In the genomic region with DNA sequence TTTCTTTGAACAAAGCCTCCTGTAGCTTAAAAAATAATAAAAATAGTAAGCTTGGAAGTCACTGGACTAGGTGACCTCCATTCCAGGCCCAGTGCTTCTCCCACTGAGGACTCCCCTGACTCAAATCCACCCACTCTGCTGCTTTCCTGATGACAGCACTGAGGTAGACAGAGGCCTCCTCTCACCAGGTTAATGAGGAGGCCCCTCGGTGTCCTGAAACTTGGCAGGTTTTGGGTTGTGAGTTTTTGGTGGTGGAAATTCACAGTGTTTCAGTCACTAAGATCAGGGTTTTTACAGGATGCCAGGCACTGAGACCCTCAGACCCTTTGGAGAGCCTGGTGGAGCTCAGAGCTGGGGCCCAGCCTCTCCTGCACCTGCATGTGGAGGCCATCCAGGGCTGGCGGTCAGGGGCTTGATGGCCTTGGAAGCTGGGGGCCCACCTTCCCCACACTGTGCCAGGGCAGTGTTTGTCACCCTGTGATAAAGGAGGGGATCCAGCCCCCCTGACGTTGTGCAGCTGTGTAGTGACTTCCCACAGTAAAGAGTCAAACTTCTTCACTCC, we compare ENCODE assay signal across 11 cellular contexts. TPM values are rescaled to one million over a fixed set of nuclear protein-coding genes. Genes with fewer than 3 reads are reported as not detected.
DNase-seq lines count a peak whose midpoint lies in the region; ATAC-seq lines count a peak whose summit lies in the region.
"Had no signal": no experiment of that assay in that cellular context is flagged by ENCODE, and none has a peak within 500 bp of the region (broad histone marks: within the 10 kb centered on the region; RNA-seq: fewer than 3 reads in every experiment).

No MANE protein-coding gene starts in this region.

- peaks cover 0 to 59% (median 4%) of the 10 kb centered on the region in 3 experiments for H3K36me3 ChIP-seq in naive thymus-derived CD4-positive, alpha-beta T cell (ENCODE audit: control insufficient read depth in 2 of 3, insufficient read depth in 3 of 3, low read length in 3 of 3)

- intact Hi-C loops in naive thymus-derived CD4-positive, alpha-beta T cell (cut with micrococcal nuclease), result loop anchor here (1.0 to 2.0 kb wide), 2 partner anchors 8 to 14 kb away; no protein-coding TSS in a partner anchor

- peaks cover 4% of the 10 kb centered on the region for H3K9me3 Mint-ChIP-seq in activated naive CD8-positive, alpha-beta T cell treated with anti-CD3 and anti-CD28 coated beads, Interleukin-2, amount 10 ng/mL, durations not matched to agents 7 days and 5 days
- H3K9me3 Mint-ChIP-seq in naive thymus-derived CD4-positive, alpha-beta T cell, result peaks cover 0 to 9% (median 5%) of the 10 kb centered on the region in 11 donors

- no peaks in the 10 kb centered on the region for H3K27me3 Mint-ChIP-seq in activated naive CD8-positive, alpha-beta T cell treated with anti-CD3 and anti-CD28 coated beads, Interleukin-2, amount 10 ng/mL, durations not matched to agents 7 days and 5 days
- no peaks in the 10 kb centered on the region for H3K27me3 Mint-ChIP-seq in naive thymus-derived CD4-positive, alpha-beta T cell

- POLR2A ChIA-PET in activated naive CD8-positive, alpha-beta T cell treated with anti-CD3 and anti-CD28 coated beads, Interleukin-2, amount 10 ng/mL, durations not matched to agents 7 days and 5 days (lab: Charles Lee), result interaction anchor here (0.8 to 14.2 kb wide), 7 partner anchors 10 to 267 kb away, joined by 3 to 150 read pairs (median 5); no protein-coding TSS in a partner anchor
- POLR2A ChIA-PET in naive thymus-derived CD4-positive, alpha-beta T cell (lab: Charles Lee), result interaction anchor here (17.0 to 32.8 kb wide), 3 partner anchors 14 to 28 kb away, joined by 318 to 608 read pairs (median 582); a partner anchor contains a TSS

- peaks cover 49% of the 10 kb centered on the region for H3K36me3 Mint-ChIP-seq in activated naive CD8-positive, alpha-beta T cell treated with anti-CD3 and anti-CD28 coated beads, Interleukin-2, amount 10 ng/mL, durations not matched to agents 7 days and 5 days
- peaks cover 9 to 61% (median 35%) of the 10 kb centered on the region in 5 donors for H3K36me3 Mint-ChIP-seq in naive thymus-derived CD4-positive, alpha-beta T cell

- H3K27me3 ChIP-seq in naive thymus-derived CD4-positive, alpha-beta T cell (ENCODE audit: control insufficient read depth in 2 of 2, insufficient read depth in 2 of 2, low read length in 2 of 2), result no peaks in the 10 kb centered on the region

- peak overlapping the region; percentile 90 for H3K27ac Mint-ChIP-seq in activated naive CD8-positive, alpha-beta T cell treated with anti-CD3 and anti-CD28 coated beads, Interleukin-2, amount 10 ng/mL, durations not matched to agents 7 days and 5 days
- peak overlapping the region; percentile 84 to 99 (median 92) for H3K27ac Mint-ChIP-seq in naive thymus-derived CD4-positive, alpha-beta T cell

- H3K4me3 ChIP-seq in naive thymus-derived CD4-positive, alpha-beta T cell (ENCODE audit: low read length), result peak overlapping the region; percentile 46

- H3K9me3 ChIP-seq in naive thymus-derived CD4-positive, alpha-beta T cell (ENCODE audit: control insufficient read depth in 2 of 3, low read length in 3 of 3), result no peaks in the 10 kb centered on the region

- peaks cover 75 to 79% of the 10 kb centered on the region in 2 donors for H3K4me1 ChIP-seq in naive thymus-derived CD4-positive, alpha-beta T cell (ENCODE audit: control insufficient read depth in 2 of 2, insufficient read depth in 2 of 2, low read length in 2 of 2)

- H3K4me3 Mint-ChIP-seq in activated naive CD8-positive, alpha-beta T cell treated with anti-CD3 and anti-CD28 coated beads, Interleukin-2, amount 10 ng/mL, durations not matched to agents 7 days and 5 days, result peak overlapping the region; percentile 74
- peak overlapping the region; percentile 66 to 98 (median 82) for H3K4me3 Mint-ChIP-seq in naive thymus-derived CD4-positive, alpha-beta T cell

- peak; percentile 45 for DNase-seq in stimulated activated CD4-positive, alpha-beta T cell treated with anti-CD3 and anti-CD28 coated beads, Interleukin-15, amount 100 ng/mL, for 24 hours
- no peak for DNase-seq in stimulated activated CD4-positive, alpha-beta T cell treated with anti-CD3 and anti-CD28 coated beads, Interleukin-4, amount 100 ng/mL, for 24 hours
- DNase-seq in activated naive CD8-positive, alpha-beta T cell treated with anti-CD3 and anti-CD28 coated beads, Interleukin-2, amount 10 ng/mL, durations not matched to agents 7 days and 5 days, result no peak
- DNase-seq in naive thymus-derived CD4-positive, alpha-beta T cell, result no peak
- DNase-seq in kidney tubule cell (ENCODE audit: low spot score) (no peak), mucosa of gallbladder (ENCODE audit: low spot score) (no peak), HK-2 (ENCODE audit: unreplicated experiment) (no peak)
- DNase-seq: DMS 273 treated with DMSO at 0.1 percent for 48 hours, small intestine had no signal

- ATAC-seq in activated naive CD8-positive, alpha-beta T cell treated with anti-CD3 and anti-CD28 coated beads, Interleukin-2, amount 10 ng/mL, durations not matched to agents 7 days and 5 days (ENCODE audit: low read depth), result no peak
- no peak for ATAC-seq in naive thymus-derived CD4-positive, alpha-beta T cell
- no peak for ATAC-seq in GM18502 (IDR thresholded peaks at IDR 0.05; ENCODE audit: poor library complexity, unreplicated experiment)
- ATAC-seq: left lobe of liver had no signal

- H3K27ac ChIP-seq in naive thymus-derived CD4-positive, alpha-beta T cell (ENCODE audit: low read depth, low read length), result peak overlapping the region; percentile 84

- CTCF ChIA-PET in naive thymus-derived CD4-positive, alpha-beta T cell (lab: Charles Lee), result interaction anchor here (1.3 to 39.2 kb wide), 4 partner anchors 11 to 33 kb away, joined by 3 to 839 read pairs (median 12); no protein-coding TSS in a partner anchor

- peaks cover 76% of the 10 kb centered on the region for H3K4me1 Mint-ChIP-seq in activated naive CD8-positive, alpha-beta T cell treated with anti-CD3 and anti-CD28 coated beads, Interleukin-2, amount 10 ng/mL, durations not matched to agents 7 days and 5 days
- peaks cover 70 to 98% (median 88%) of the 10 kb centered on the region in 7 donors for H3K4me1 Mint-ChIP-seq in naive thymus-derived CD4-positive, alpha-beta T cell

RNA-seq across cellular contexts. Expression of a gene that starts 19.1 kb away (rescaled TPM):
- 100 to 1,000 TPM in 1 of 2 experiments, 10 to 100 TPM in 1; 98.8 to 112 TPM for total RNA-seq in activated naive CD8-positive, alpha-beta T cell treated with anti-CD3 and anti-CD28 coated beads, Interleukin-2, amount 10 ng/mL, durations not matched to agents 7 days and 5 days
- total RNA-seq in naive thymus-derived CD4-positive, alpha-beta T cell, result 100 to 1,000 TPM; 135 to 165 (median 160) TPM
- 100 to 1,000 TPM; 179 to 386 TPM for polyA plus RNA-seq in naive thymus-derived CD4-positive, alpha-beta T cell
- 124 TPM for total RNA-seq in mucosa of gallbladder
